ENCODE assay signal across 8 cellular contexts in the genomic region with DNA sequence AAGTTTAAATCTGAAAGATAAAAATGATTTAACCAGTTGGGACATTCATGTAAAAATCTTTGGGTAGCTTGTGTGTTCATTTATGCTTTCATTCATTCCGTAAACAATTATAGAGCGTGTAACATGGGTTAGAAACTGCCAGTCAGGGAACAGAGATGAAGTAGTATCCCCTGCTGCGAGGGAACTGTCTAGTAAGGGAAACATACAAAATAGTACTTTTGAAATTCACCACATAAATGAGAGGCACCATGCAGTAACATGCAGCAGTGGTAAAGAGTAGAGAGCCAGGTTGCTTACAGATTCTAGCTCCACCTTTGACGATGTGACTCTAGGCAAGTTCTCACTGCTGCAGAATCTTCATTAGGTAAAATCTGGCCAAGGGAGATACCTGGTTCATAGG. TPM values are rescaled to one million over a fixed set of nuclear protein-coding genes. Genes with fewer than 3 reads are reported as not detected.
DNase-seq lines count a peak whose midpoint lies in the region; ATAC-seq, FAIRE-seq and TF ChIP-seq lines count a peak whose summit lies in the region.

No MANE protein-coding gene starts in this region.

- H3K4me3 ChIP-seq in cardiac muscle cell: peak overlapping the region; percentile 55
- H3K4me3 ChIP-seq in iPS-11a (ENCODE audit: low read depth, low read length): peak overlapping the region; percentile 95

- peak overlapping the region; percentile 98 for H3K27ac Mint-ChIP-seq in T-helper 2 cell treated with Interferon-gamma antibody and Interleukin-4, amounts not matched to agents 5 μg/mL and 100 μg/mL, for 36 hours

- H3K36me3 Mint-ChIP-seq in T-helper 2 cell treated with Interferon-gamma antibody and Interleukin-4, amounts not matched to agents 5 μg/mL and 100 μg/mL, for 36 hours (ENCODE audit: low read depth): peaks cover 8% of the 10 kb centered on the region

- DNase-seq in cardiac muscle cell (ENCODE audit: low read depth in 1 of 2, low spot score in 1 of 2) (peak in 1 of 2 donors; percentile 6), Right ventricle myocardium inferior (ENCODE audit: missing footprints) (no peak), superior temporal gyrus (ENCODE audit: extremely low spot score) (peak; percentile 24), left colon (no peak), GM19239 (ENCODE audit: insufficient read length, low spot score) (no peak)
- DNase-seq in T-helper 2 cell treated with Interferon-gamma antibody and Interleukin-4, amounts not matched to agents 5 μg/mL and 100 μg/mL, for 36 hours (ENCODE audit: low spot score): no peak

- no peaks in the 10 kb centered on the region for H3K27me3 Mint-ChIP-seq in T-helper 2 cell treated with Interferon-gamma antibody and Interleukin-4, amounts not matched to agents 5 μg/mL and 100 μg/mL, for 36 hours (ENCODE audit: low read depth)

- H3K27ac ChIP-seq in cardiac muscle cell: peak overlapping the region; percentile 95

- peak overlapping the region; percentile 100 for H3K4me3 Mint-ChIP-seq in T-helper 2 cell treated with Interferon-gamma antibody and Interleukin-4, amounts not matched to agents 5 μg/mL and 100 μg/mL, for 36 hours

- TF ChIP-seq CTCF in cardiac muscle cell (IDR thresholded peaks at IDR 0.05; ENCODE audit: low read depth, low read length): no peak

- intact Hi-C loops in Right ventricle myocardium inferior (cut with DNase I) (no loop called here), left colon (cut with DNase I, micrococcal nuclease) (no loop called here)

- FAIRE-seq in GM19239 (lab: Jason Lieb, UNC): no peak

- ATAC-seq in Right ventricle myocardium inferior: no peak
- ATAC-seq in left colon: no peak
- no peak for ATAC-seq in GM21576 (IDR thresholded peaks at IDR 0.05; ENCODE audit: unreplicated experiment)

- H3K4me1 Mint-ChIP-seq in T-helper 2 cell treated with Interferon-gamma antibody and Interleukin-4, amounts not matched to agents 5 μg/mL and 100 μg/mL, for 36 hours (ENCODE audit: low read depth): peaks cover 42% of the 10 kb centered on the region

- H3K36me3 ChIP-seq in cardiac muscle cell: no peaks in the 10 kb centered on the region

- no peaks in the 10 kb centered on the region for H3K27me3 ChIP-seq in cardiac muscle cell

- peaks cover 10% of the 10 kb centered on the region for H3K4me1 ChIP-seq in cardiac muscle cell (ENCODE audit: low read depth)

- no peaks in the 10 kb centered on the region for H3K9me3 Mint-ChIP-seq in T-helper 2 cell treated with Interferon-gamma antibody and Interleukin-4, amounts not matched to agents 5 μg/mL and 100 μg/mL, for 36 hours

- H3K9me3 ChIP-seq in cardiac muscle cell (ENCODE audit: low read depth): no peaks in the 10 kb centered on the region

RNA-seq across cellular contexts. Expression of a gene that starts 0.9 kb away (rescaled TPM):
- total RNA-seq in cardiac muscle cell: 18.3 and 31.2 TPM in 2 replicates
- polyA plus RNA-seq in cardiac muscle cell: 27.6 and 50.2 TPM in 2 replicates
- total RNA-seq in Right ventricle myocardium inferior: 15.4 TPM
- 1 to 10 TPM; 4.9 to 8.0 TPM for total RNA-seq in left colon

RNA-seq across cellular contexts. Expression of a gene that starts 1.2 kb away (rescaled TPM):
- total RNA-seq in cardiac muscle cell (4.1 and 12.2 TPM in 2 replicates), Right ventricle myocardium inferior (1.1 TPM), left colon (1 to 10 TPM; 3.3 to 5.3 TPM)
- 8.1 and 16.1 TPM in 2 replicates for polyA plus RNA-seq in cardiac muscle cell
